Comparison of ENCODE assay signal across 8 cellular contexts in genomic region chr5:179870403-179870903, GRCh38. TPM values are rescaled to one million over a fixed set of nuclear protein-coding genes. Genes with fewer than 3 reads are reported as not detected.
DNase-seq lines count a peak whose midpoint lies in the region; ATAC-seq, FAIRE-seq and TF ChIP-seq lines count a peak whose summit lies in the region.

No MANE protein-coding gene starts in this region.

- TF ChIP-seq CTCF in AG04450 (IDR thresholded peaks at IDR 0.05; ENCODE audit: low read depth, low read length) (peak; percentile 56), HFF-Myc (IDR thresholded peaks at IDR 0.05; ENCODE audit: low read depth, low read length, missing control alignments) (peak; percentile 65), keratinocyte (optimal IDR thresholded peaks at IDR 0.05 in 1 of 3, IDR thresholded peaks at IDR 0.05 in 1 of 3, conservative IDR thresholded peaks at IDR 0.05 in 1 of 3; ENCODE audit: extremely low read depth in 1 of 3, insufficient read depth in 2 of 3, low read length in 3 of 3) (peak in 2 of 3 experiments; percentile 13 to 31)

- H3K9me1 ChIP-seq in keratinocyte (ENCODE audit: control insufficient read depth, extremely low read depth, insufficient read depth, low read length): no peaks in the 10 kb centered on the region

- CTCF ChIA-PET in AG04450 (lab: Charles Lee): interaction anchor here (1.2 to 2.1 kb wide), 3 partner anchors 9 to 35 kb away, joined by 3 to 11 read pairs (median 3); no protein-coding TSS in a partner anchor

- H3K9me3 ChIP-seq in AG04450 (ENCODE audit: control insufficient read depth, insufficient read depth, low read length) (no peaks in the 10 kb centered on the region; the same call in 1 of the 2 replicates), keratinocyte (ENCODE audit: control insufficient read depth, low read depth, low read length) (no peaks in the 10 kb centered on the region)

- no peak overlapping the region for H3K9ac ChIP-seq in keratinocyte (ENCODE audit: control insufficient read depth, extremely low read depth, insufficient read depth, low read length)

- no peaks in the 10 kb centered on the region for H3K79me2 ChIP-seq in keratinocyte (ENCODE audit: control insufficient read depth, insufficient read depth, low read length)

- no peak for ATAC-seq in GM19397 (IDR thresholded peaks at IDR 0.05; ENCODE audit: unreplicated experiment)

- dilution Hi-C loops in keratinocyte (cut with MboI; ENCODE audit: extremely low pct_ligation_motif_present, low sequenced_read_pairs): no loop called here

- no peak overlapping the region for H2AFZ ChIP-seq in keratinocyte (ENCODE audit: control insufficient read depth, low read length)

- H3K4me3 ChIP-seq in AG04450 (ENCODE audit: low read depth, low read length): no peak overlapping the region
- H3K4me3 ChIP-seq in HFF-Myc (replicated peaks; ENCODE audit: low read depth, low read length): no peak overlapping the region
- H3K4me3 ChIP-seq in keratinocyte (ENCODE audit: control insufficient read depth in 2 of 3, extremely low read depth in 1 of 3, insufficient read depth in 2 of 3, low read depth in 1 of 3, low read length in 3 of 3): no peak overlapping the region

- POLR2A ChIA-PET in AG04450 (lab: Yijun Ruan, JAX): interaction anchor here (0.8 kb wide), 1 partner anchor 49 kb away, joined by 3 read pairs; no protein-coding TSS in a partner anchor

- H3K27me3 ChIP-seq in AG04450 (ENCODE audit: control insufficient read depth, insufficient read depth, low read length): no peaks in the 10 kb centered on the region
- H3K27me3 ChIP-seq in keratinocyte (ENCODE audit: control insufficient read depth, extremely low read depth, insufficient read depth, low read length): no peaks in the 10 kb centered on the region

- no peak overlapping the region for H3K27ac ChIP-seq in AG04450 (ENCODE audit: low read depth, low read length)
- no peak overlapping the region for H3K27ac ChIP-seq in keratinocyte (ENCODE audit: control insufficient read depth, insufficient read depth, low read length)

- no peak overlapping the region for H3K4me2 ChIP-seq in keratinocyte (ENCODE audit: control insufficient read depth, extremely low read depth, insufficient read depth, low read depth, low read length)

- H3K4me1 ChIP-seq in keratinocyte (ENCODE audit: control insufficient read depth, extremely low read depth, insufficient read depth, low read length): peaks cover 2% of the 10 kb centered on the region

- FAIRE-seq in keratinocyte (lab: Jason Lieb, UNC): no peak

- no peak for DNase-seq in AG04450 (ENCODE audit: low read depth, low spot score)
- DNase-seq in HFF-Myc (ENCODE audit: extremely low read depth, low read depth): peak; percentile 15
- peak; percentile 65 for DNase-seq in astrocyte of the hippocampus (ENCODE audit: low read depth, low spot score)
- no peak for DNase-seq in keratinocyte (ENCODE audit: low read depth, low spot score)
- DNase-seq in GF-D8 (lab: John Stamatoyannopoulos, UW): no peak
- no peak for DNase-seq in OCI-M1 (lab: John Stamatoyannopoulos, UW)
- DNase-seq in NK-92 (lab: John Stamatoyannopoulos, UW; ENCODE audit: unreplicated experiment): no peak

- H4K20me1 ChIP-seq in keratinocyte (ENCODE audit: control insufficient read depth, extremely low read depth, insufficient read depth, low read length): no peaks in the 10 kb centered on the region

- H3K36me3 ChIP-seq in keratinocyte (ENCODE audit: control insufficient read depth in 2 of 2, extremely low read depth in 1 of 2, insufficient read depth in 2 of 2, low read length in 2 of 2): peaks cover 21 to 56% of the 10 kb centered on the region in 2 experiments

RNA-seq across cellular contexts. Expression of gene MRNIP, which starts 11.8 kb away (rescaled TPM):
- polyA plus RNA-seq in AG04450 (2011; rRNA removed) (14.0 and 16.0 TPM in 2 replicates), keratinocyte (12.3 to 19.9 TPM (median 14.9 TPM) in 3 replicates)
- 9.6 and 12.3 TPM in 2 replicates for polyA minus RNA-seq in AG04450 (2011; rRNA and poly(A)+ RNA removed)
- 10.0 TPM for polyA plus RNA-seq in keratinocyte (2011; ENCODE audit: low read depth)
- polyA plus RNA-seq in keratinocyte (2011; cell fraction: cytosol; rRNA removed): 5.1 and 5.7 TPM in 2 replicates
- polyA plus RNA-seq in keratinocyte (2011; cell fraction: nucleus; rRNA removed): 97.9 and 116 TPM in 2 replicates
- polyA plus RNA-seq in keratinocyte (2012; ENCODE audit: low replicate concordance): 10.0 and 27.9 TPM in 2 replicates
- 7.6 to 12.9 TPM (median 12.3 TPM) in 3 replicates for polyA minus RNA-seq in keratinocyte
- 3.3 TPM for polyA minus RNA-seq in keratinocyte (2011; cell fraction: cytosol; rRNA and poly(A)+ RNA removed)
- polyA minus RNA-seq in keratinocyte (2011; cell fraction: nucleus; rRNA and poly(A)+ RNA removed): 9.5 and 21.6 TPM in 2 replicates

RNA-seq across cellular contexts. Expression of gene TBC1D9B, which starts 37.2 kb away (rescaled TPM):
- 41.1 and 47.9 TPM in 2 replicates for polyA plus RNA-seq in AG04450 (2011; rRNA removed)
- polyA minus RNA-seq in AG04450 (2011; rRNA and poly(A)+ RNA removed): 51.0 and 73.9 TPM in 2 replicates
- polyA plus RNA-seq in keratinocyte: 51.4 to 69.2 TPM (median 61.0 TPM) in 3 replicates
- polyA plus RNA-seq in keratinocyte (2011; ENCODE audit: low read depth): 27.7 TPM
- polyA plus RNA-seq in keratinocyte (2011; cell fraction: cytosol; rRNA removed): 36.2 and 57.0 TPM in 2 replicates
- 148 and 174 TPM in 2 replicates for polyA plus RNA-seq in keratinocyte (2011; cell fraction: nucleus; rRNA removed)
- polyA plus RNA-seq in keratinocyte (2012; ENCODE audit: low replicate concordance): 55.7 and 70.7 TPM in 2 replicates
- polyA minus RNA-seq in keratinocyte: 70.4 to 151 TPM (median 74.1 TPM) in 3 replicates
- polyA minus RNA-seq in keratinocyte (2011; cell fraction: cytosol; rRNA and poly(A)+ RNA removed): 80.6 TPM
- polyA minus RNA-seq in keratinocyte (2011; cell fraction: nucleus; rRNA and poly(A)+ RNA removed): 92.4 and 101 TPM in 2 replicates

RNA-seq across cellular contexts. Expression of gene SQSTM1, which starts 49.7 kb away (rescaled TPM):
- polyA plus RNA-seq in AG04450 (2011; rRNA removed) (366 and 589 TPM in 2 replicates), keratinocyte (75.7 to 170 TPM (median 116 TPM) in 3 replicates)
- polyA minus RNA-seq in AG04450 (2011; rRNA and poly(A)+ RNA removed): 215 and 259 TPM in 2 replicates
- polyA plus RNA-seq in keratinocyte (2011; ENCODE audit: low read depth): 213 TPM
- 114 and 159 TPM in 2 replicates for polyA plus RNA-seq in keratinocyte (2011; cell fraction: cytosol; rRNA removed)
- 252 and 279 TPM in 2 replicates for polyA plus RNA-seq in keratinocyte (2011; cell fraction: nucleus; rRNA removed)
- polyA plus RNA-seq in keratinocyte (2012; ENCODE audit: low replicate concordance): 242 and 584 TPM in 2 replicates
- 75.7 to 129 TPM (median 109 TPM) in 3 replicates for polyA minus RNA-seq in keratinocyte
- polyA minus RNA-seq in keratinocyte (2011; cell fraction: cytosol; rRNA and poly(A)+ RNA removed): 346 TPM
- polyA minus RNA-seq in keratinocyte (2011; cell fraction: nucleus; rRNA and poly(A)+ RNA removed): 576 and 665 TPM in 2 replicates

Comparison
In these comparisons a context has a peak if more than half of its experiments do, and no peak if none do; other contexts are left out.
1. DNase-seq: peak in HFF-Myc (single experiment) and astrocyte of the hippocampus (single experiment); none in AG04450 (single experiment), keratinocyte (single experiment), GF-D8 (single experiment), OCI-M1 (single experiment) and NK-92 (single experiment).
2. Peak in every context shown above with its lines, with median percentiles within 50 percentile points of each other: CTCF ChIP-seq.